7 cellular contexts compared by ENCODE assay signal in genomic region chr14:81534510-81535074, GRCh38. TPM values are rescaled to one million over a fixed set of nuclear protein-coding genes. Genes with fewer than 3 reads are reported as not detected.
DNase-seq lines count a peak whose midpoint lies in the region; ATAC-seq, FAIRE-seq and TF ChIP-seq lines count a peak whose summit lies in the region.

No MANE protein-coding gene starts in this region.

- peaks cover 4% of the 10 kb centered on the region for H3K27me3 Mint-ChIP-seq in dendritic cell treated with granulocyte-macrophage colony-stimulating factor and Interleukin-4, amounts not matched to agents 40 ng/mL and 50 ng/mL, for 4 days

- H3K27me3 ChIP-seq in Loucy (ENCODE audit: insufficient read depth, low read length, poor library complexity, severe bottlenecking) (peaks cover 8% of the 10 kb centered on the region), pancreas (no peaks in the 10 kb centered on the region)

- no peak for FAIRE-seq in pancreas (lab: Jason Lieb, UNC)

- H3K4me1 ChIP-seq in ES-I3 (ENCODE audit: insufficient read depth, low read length) (no peaks in the 10 kb centered on the region), Loucy (ENCODE audit: insufficient read depth, low read length, poor library complexity, severe bottlenecking) (peaks cover 31% of the 10 kb centered on the region), pancreas (peaks cover 21 to 40% (median 33%) of the 10 kb centered on the region in 3 donors)

- H3K9ac ChIP-seq in ES-I3 (ENCODE audit: low read depth, low read length) (peak overlapping the region; percentile 1; the same call in 1 of the 2 replicates), Loucy (ENCODE audit: low read depth, low read length, poor library complexity, severe bottlenecking) (no peak overlapping the region)

- peak overlapping the region; percentile 44 for H3K4me3 ChIP-seq in Loucy (ENCODE audit: low read length, poor library complexity, severe bottlenecking)
- H3K4me3 ChIP-seq in pancreas, result peak overlapping the region in 2 of 4 donors; percentile 6 to 7

- peaks cover 37% of the 10 kb centered on the region for H4K20me1 ChIP-seq in Loucy (ENCODE audit: insufficient read depth, low read length, poor library complexity, severe bottlenecking)

- intact Hi-C loops in dendritic cell treated with granulocyte-macrophage colony-stimulating factor and Interleukin-4, amounts not matched to agents 40 ng/mL and 50 ng/mL, for 4 days (cut with micrococcal nuclease), result no loop called here
- intact Hi-C loops in pancreas (cut with DNase I), result no loop called here

- ATAC-seq in pancreas (no peak), HG02588 (IDR thresholded peaks at IDR 0.05; ENCODE audit: unreplicated experiment) (no peak), GM19397 (IDR thresholded peaks at IDR 0.05; ENCODE audit: unreplicated experiment) (no peak)

- peaks cover 10% of the 10 kb centered on the region for H3K36me3 Mint-ChIP-seq in dendritic cell treated with granulocyte-macrophage colony-stimulating factor and Interleukin-4, amounts not matched to agents 40 ng/mL and 50 ng/mL, for 4 days (ENCODE audit: low read depth)

- TF ChIP-seq CTCF in Loucy (conservative IDR thresholded peaks at IDR 0.05; ENCODE audit: low read length) (no peak), pancreas (IDR thresholded peaks at IDR 0.05) (no peak)

- peaks cover 40% of the 10 kb centered on the region for H3K79me2 ChIP-seq in Loucy (ENCODE audit: insufficient read depth, low read length)

- H3F3A ChIP-seq in Loucy (ENCODE audit: low read depth), result no peaks in the 10 kb centered on the region

- no peak for DNase-seq in pancreas
- no peak for DNase-seq in iPS-NIHi11 (ENCODE audit: low spot score)

- H3K36me3 ChIP-seq in ES-I3 (ENCODE audit: insufficient read depth, low read length), result no peaks in the 10 kb centered on the region
- H3K36me3 ChIP-seq in Loucy (ENCODE audit: insufficient read depth, low read length), result no peaks in the 10 kb centered on the region
- no peaks in the 10 kb centered on the region for H3K36me3 ChIP-seq in pancreas

- H3K27ac ChIP-seq in pancreas, result peak overlapping the region; percentile 31 to 87 (median 54)

- 40 to 50% methylated on average over 8 of the region's 8 CpGs for WGBS in pancreas, 2 donors

- H3K9me3 Mint-ChIP-seq in dendritic cell treated with granulocyte-macrophage colony-stimulating factor and Interleukin-4, amounts not matched to agents 40 ng/mL and 50 ng/mL, for 4 days, result peaks cover 10% of the 10 kb centered on the region

- H2AFZ ChIP-seq in Loucy (ENCODE audit: low read length), result peak overlapping the region; percentile 88

- peaks cover 32% of the 10 kb centered on the region for H3K4me1 Mint-ChIP-seq in dendritic cell treated with granulocyte-macrophage colony-stimulating factor and Interleukin-4, amounts not matched to agents 40 ng/mL and 50 ng/mL, for 4 days (ENCODE audit: low read depth)

- H3K4me3 Mint-ChIP-seq in dendritic cell treated with granulocyte-macrophage colony-stimulating factor and Interleukin-4, amounts not matched to agents 40 ng/mL and 50 ng/mL, for 4 days, result peak overlapping the region; percentile 2

- H3K9me2 ChIP-seq in Loucy (replicated peaks; ENCODE audit: low read depth, low read length), result no peaks in the 10 kb centered on the region

- H3K9me3 ChIP-seq in ES-I3 (ENCODE audit: control insufficient read depth, insufficient read depth, low read length), result no peaks in the 10 kb centered on the region; the same call in none of the 2 replicates
- no peaks in the 10 kb centered on the region for H3K9me3 ChIP-seq in Loucy (ENCODE audit: insufficient read depth, low read depth, low read length)
- H3K9me3 ChIP-seq in pancreas, result no peaks in the 10 kb centered on the region

- peak overlapping the region; percentile 72 for H3K27ac Mint-ChIP-seq in dendritic cell treated with granulocyte-macrophage colony-stimulating factor and Interleukin-4, amounts not matched to agents 40 ng/mL and 50 ng/mL, for 4 days

- peak overlapping the region; percentile 58 for H3K4me2 ChIP-seq in Loucy (ENCODE audit: low read depth, low read length, poor library complexity, severe bottlenecking)

RNA-seq across cellular contexts. Expression of gene SEL1L, which starts 0.9 kb away (rescaled TPM):
- total RNA-seq in pancreas, result 100 to 1,000 TPM; 338 to 763 (median 498) TPM
- 10 to 100 TPM; 54.5 to 59.6 TPM for polyA plus RNA-seq in pancreas
